Comparison of ENCODE assay signal across 9 cellular contexts in the genomic region with DNA sequence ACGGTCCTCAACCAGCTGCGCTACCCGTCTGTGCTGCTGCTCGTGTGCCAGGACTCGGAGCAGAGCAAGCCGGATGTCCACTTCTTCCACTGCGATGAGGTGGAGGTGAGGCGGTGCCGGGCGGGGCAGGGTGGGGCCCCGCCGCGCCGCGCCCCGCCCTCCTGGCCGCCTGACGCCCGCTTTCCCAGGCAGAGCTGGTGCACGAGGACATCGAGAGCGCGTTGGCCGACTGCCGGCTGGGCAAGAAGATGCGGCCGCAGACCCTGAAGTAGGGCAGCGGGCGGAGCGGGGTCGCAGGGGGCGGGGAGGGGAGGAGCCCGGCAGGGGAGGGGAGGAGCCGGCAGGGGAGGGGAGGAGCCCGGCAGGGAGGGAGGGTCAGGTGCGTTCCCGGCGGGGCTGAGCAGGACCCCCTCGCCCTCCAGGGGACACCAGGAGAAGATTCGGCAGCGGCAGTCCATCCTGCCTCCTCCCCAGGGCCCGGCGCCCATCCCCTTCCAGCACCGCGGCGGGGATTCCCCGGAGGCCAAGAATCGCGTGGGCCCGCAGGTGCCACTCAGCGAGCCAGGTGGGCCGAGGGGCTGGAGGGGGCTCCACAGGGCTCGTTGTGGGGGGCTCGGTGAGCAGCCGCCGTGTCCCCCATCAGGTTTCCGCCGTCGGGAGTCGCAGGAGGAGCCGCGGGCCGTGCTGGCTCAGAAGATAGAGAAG. TPM values are rescaled to one million over a fixed set of nuclear protein-coding genes. Genes with fewer than 3 reads are reported as not detected.
DNase-seq lines count a peak whose midpoint lies in the region; ATAC-seq and TF ChIP-seq lines count a peak whose summit lies in the region.
"Had no signal": no experiment of that assay in that cellular context is flagged by ENCODE, and none has a peak within 500 bp of the region (broad histone marks: within the 10 kb centered on the region; RNA-seq: fewer than 3 reads in every experiment).

No MANE protein-coding gene starts in this region.

- TF ChIP-seq EP300 in gastroesophageal sphincter (IDR thresholded peaks at IDR 0.05) = no peak

- H3K36me3 ChIP-seq in cardiac muscle cell = no peaks in the 10 kb centered on the region
- no peaks in the 10 kb centered on the region for H3K36me3 ChIP-seq in right atrium auricular region
- H3K36me3 ChIP-seq in WERI-Rb-1 = no peaks in the 10 kb centered on the region
- H3K36me3 ChIP-seq in gastroesophageal sphincter = no peaks in the 10 kb centered on the region
- no peaks in the 10 kb centered on the region for H3K36me3 ChIP-seq in thoracic aorta

- no peaks in the 10 kb centered on the region for H3K4me1 ChIP-seq in cardiac muscle cell (ENCODE audit: low read depth)
- peaks cover 0 to 18% of the 10 kb centered on the region in 2 donors for H3K4me1 ChIP-seq in right atrium auricular region
- H3K4me1 ChIP-seq in gastroesophageal sphincter = peaks cover 0 to 40% (median 16%) of the 10 kb centered on the region in 3 donors
- peaks cover 4 to 12% of the 10 kb centered on the region in 2 donors for H3K4me1 ChIP-seq in thoracic aorta (ENCODE audit: control insufficient read depth in 1 of 2, low read depth in 2 of 2)

- H3K27ac ChIP-seq in cardiac muscle cell (no peak overlapping the region), right atrium auricular region (no peak overlapping the region), WERI-Rb-1 (no peak overlapping the region), gastroesophageal sphincter (no peak overlapping the region), thoracic aorta (no peak overlapping the region)

- TF ChIP-seq POLR2A in gastroesophageal sphincter (IDR thresholded peaks at IDR 0.05) = no peak

- no peak for TF ChIP-seq CTCF in cardiac muscle cell (IDR thresholded peaks at IDR 0.05; ENCODE audit: low read depth, low read length)
- TF ChIP-seq CTCF in right atrium auricular region (IDR thresholded peaks at IDR 0.05) = no peak
- TF ChIP-seq CTCF in WERI-Rb-1 (IDR thresholded peaks at IDR 0.05; ENCODE audit: low read depth, low read length) = no peak
- TF ChIP-seq CTCF in gastroesophageal sphincter (IDR thresholded peaks at IDR 0.05) = no peak
- no peak for TF ChIP-seq CTCF in thoracic aorta (IDR thresholded peaks at IDR 0.05)

- DNase-seq in cardiac muscle cell (ENCODE audit: low read depth in 1 of 2, low spot score in 1 of 2) = peak in 1 of 2 donors; percentile 66
- DNase-seq in right atrium auricular region (ENCODE audit: low spot score) = no peak
- DNase-seq in WERI-Rb-1 = peak; percentile 76
- no peak for DNase-seq in thoracic aorta (ENCODE audit: low spot score)
- DNase-seq in SKM-1 (lab: John Stamatoyannopoulos, UW; ENCODE audit: unreplicated experiment) = no peak
- no peak for DNase-seq in foreskin melanocyte
- DNase-seq: DND-41 had no signal

- peak overlapping the region; percentile 5 for H3K4me3 ChIP-seq in cardiac muscle cell
- H3K4me3 ChIP-seq in right atrium auricular region = peak overlapping the region in 1 of 2 donors; percentile 25
- peak overlapping the region; percentile 13 for H3K4me3 ChIP-seq in WERI-Rb-1 (ENCODE audit: low read depth, low read length)
- peak overlapping the region; percentile 1 to 34 for H3K4me3 ChIP-seq in gastroesophageal sphincter
- H3K4me3 ChIP-seq in thoracic aorta = peak overlapping the region; percentile 61

- ATAC-seq in gastroesophageal sphincter (peak; percentile 28), thoracic aorta (ENCODE audit: insufficient number of reproducible peaks, low FRiP score, low read depth) (no peak), GM19328 (IDR thresholded peaks at IDR 0.05; ENCODE audit: unreplicated experiment) (no peak)

- WGBS in gastroesophageal sphincter (ENCODE audit: low coverage in 1 of 2), 2 donors = no CpG with 5 or more reads among the region's 63 CpGs

- H3K9me3 ChIP-seq in cardiac muscle cell (ENCODE audit: low read depth) (no peaks in the 10 kb centered on the region), right atrium auricular region (no peaks in the 10 kb centered on the region), WERI-Rb-1 (ENCODE audit: severe bottlenecking) (no peaks in the 10 kb centered on the region), gastroesophageal sphincter (no peaks in the 10 kb centered on the region), thoracic aorta (no peaks in the 10 kb centered on the region)

- peaks cover 57% of the 10 kb centered on the region for H3K27me3 ChIP-seq in cardiac muscle cell
- peaks cover under 1 to 17% of the 10 kb centered on the region in 2 donors for H3K27me3 ChIP-seq in right atrium auricular region
- H3K27me3 ChIP-seq in WERI-Rb-1 (ENCODE audit: insufficient read depth, low read depth, severe bottlenecking) = peaks cover 27% of the 10 kb centered on the region
- peaks cover 75% of the 10 kb centered on the region for H3K27me3 ChIP-seq in gastroesophageal sphincter
- no peaks in the 10 kb centered on the region for H3K27me3 ChIP-seq in thoracic aorta (replicated peaks; ENCODE audit: insufficient read depth)

RNA-seq across cellular contexts. Expression of a gene that starts 14.8 kb away (rescaled TPM):
- total RNA-seq in cardiac muscle cell (18.9 and 22.6 TPM in 2 replicates), right atrium auricular region (1 to 10 TPM; 4.7 to 7.5 TPM), gastroesophageal sphincter (10 to 100 TPM in 3 of 4 donors, 1 to 10 TPM in 1; 9.7 to 33.9 (median 24.0) TPM), thoracic aorta (10 to 100 TPM; 39.6 to 75.9 TPM)
- 25.7 and 27.4 TPM in 2 replicates for polyA plus RNA-seq in cardiac muscle cell

RNA-seq across cellular contexts. Expression of a gene that starts 25.2 kb away (rescaled TPM):
- total RNA-seq in cardiac muscle cell (53.4 and 70.5 TPM in 2 replicates), right atrium auricular region (10 to 100 TPM; 12.5 to 20.7 TPM), gastroesophageal sphincter (10 to 100 TPM; 35.6 to 65.8 (median 48.6) TPM), thoracic aorta (10 to 100 TPM; 22.4 to 22.5 TPM)
- polyA plus RNA-seq in cardiac muscle cell = 72.3 and 93.5 TPM in 2 replicates

RNA-seq across cellular contexts. Expression of a gene that starts 25.8 kb away (rescaled TPM):
- total RNA-seq in cardiac muscle cell (80.0 and 90.0 TPM in 2 replicates), right atrium auricular region (10 to 100 TPM; 15.5 to 26.6 TPM), gastroesophageal sphincter (10 to 100 TPM; 19.9 to 45.0 (median 35.0) TPM), thoracic aorta (10 to 100 TPM; 22.1 to 67.0 TPM)
- 88.6 and 124 TPM in 2 replicates for polyA plus RNA-seq in cardiac muscle cell

RNA-seq across cellular contexts. Expression of a gene that starts 26.5 kb away (rescaled TPM):
- total RNA-seq in cardiac muscle cell = 144 and 158 TPM in 2 replicates
- 163 and 174 TPM in 2 replicates for polyA plus RNA-seq in cardiac muscle cell
- 100 to 1,000 TPM in 1 of 2 donors, 10 to 100 TPM in 1; 90.3 to 111 TPM for total RNA-seq in right atrium auricular region
- total RNA-seq in gastroesophageal sphincter = 100 to 1,000 TPM; 161 to 201 (median 185) TPM
- 100 to 1,000 TPM; 132 to 232 TPM for total RNA-seq in thoracic aorta

RNA-seq across cellular contexts. Expression of a gene that starts 56.5 kb away (rescaled TPM):
- 62.2 and 64.1 TPM in 2 replicates for total RNA-seq in cardiac muscle cell
- polyA plus RNA-seq in cardiac muscle cell = 27.9 and 60.4 TPM in 2 replicates
- 10 to 100 TPM; 13.3 to 29.8 TPM for total RNA-seq in right atrium auricular region
- total RNA-seq in gastroesophageal sphincter = 10 to 100 TPM; 28.9 to 33.8 (median 31.2) TPM
- total RNA-seq in thoracic aorta = 10 to 100 TPM; 32.5 to 48.7 TPM
